22 cellular contexts compared by ENCODE assay signal in the genomic region with DNA sequence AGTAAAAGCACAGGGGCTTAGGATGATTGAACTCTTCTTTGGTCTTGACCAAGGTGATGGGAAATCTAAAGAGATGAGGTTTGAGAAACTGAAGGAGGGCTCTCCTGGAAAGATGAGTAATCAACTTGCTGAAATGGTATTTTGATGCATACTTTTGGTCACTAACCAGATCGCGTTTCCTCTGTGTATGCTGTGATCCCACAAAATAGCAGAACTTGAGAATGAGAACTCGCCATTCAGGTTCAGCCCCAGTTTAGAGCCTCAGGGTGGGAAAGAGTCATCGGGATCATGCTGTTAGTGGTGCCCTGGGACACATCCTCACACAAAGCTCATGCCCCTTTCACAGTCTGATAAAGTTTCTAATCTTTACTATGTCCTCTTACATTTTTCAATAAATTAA.
"Had no signal": no experiment of that assay in that cellular context is flagged by ENCODE, and none has a peak within 500 bp of the region (broad histone marks: within the 10 kb centered on the region; RNA-seq: fewer than 3 reads in every experiment).

No MANE protein-coding gene starts in this region.

- H3K9me3 Mint-ChIP-seq: activated naive CD4-positive, alpha-beta T cell treated with anti-CD3 and anti-CD28 coated beads, Interleukin-2, amount 50 U/mL, for 24 hours; stimulated activated naive CD8-positive, alpha-beta T cell treated with anti-CD3 and anti-CD28 coated beads, Interleukin-15, Interleukin-2, amounts not matched to agents 100 ng/mL and 50 ng/mL, for 24 hours; T-helper 1 cell treated with Interleukin-12 subunit alpha and Interleukin-12 subunit beta and Interleukin-4 antibody, amounts not matched to agents 30 μg/mL and 1 μg/mL, for 36 hours had no signal

- ATAC-seq: left cardiac atrium; naive thymus-derived CD8-positive, alpha-beta T cell had no signal

- H3K4me1 Mint-ChIP-seq: activated naive CD4-positive, alpha-beta T cell treated with anti-CD3 and anti-CD28 coated beads, Interleukin-2, amount 50 U/mL, for 24 hours; immature natural killer cell; naive thymus-derived CD8-positive, alpha-beta T cell had no signal

- H3K4me3 Mint-ChIP-seq: activated naive CD4-positive, alpha-beta T cell treated with anti-CD3 and anti-CD28 coated beads, Interleukin-2, amount 50 U/mL, for 24 hours; immature natural killer cell; naive thymus-derived CD8-positive, alpha-beta T cell; stimulated activated naive CD8-positive, alpha-beta T cell treated with anti-CD3 and anti-CD28 coated beads, Interleukin-15, Interleukin-2, amounts not matched to agents 100 ng/mL and 50 ng/mL, for 24 hours; T-helper 1 cell treated with Interleukin-12 subunit alpha and Interleukin-12 subunit beta and Interleukin-4 antibody, amounts not matched to agents 30 μg/mL and 1 μg/mL, for 36 hours had no signal

- H3K36me3 ChIP-seq: colonic mucosa, esophagus muscularis mucosa, prostate gland, right atrium auricular region, suprapubic skin, transverse colon, vagina had no signal

- DNase-seq: activated CD4-positive, alpha-beta T cell treated with anti-CD3 and anti-CD28 coated beads, Interleukin-2, amount 50 U/mL, for 1 hour; activated CD4-positive, CD25-positive, alpha-beta regulatory T cell treated with anti-CD3 and anti-CD28 coated beads, Interleukin-2, amount 50 U/mL, for 72 hours; activated CD8-positive, alpha-beta memory T cell treated with anti-CD3 and anti-CD28 coated beads for 24 hours; activated CD8-positive, alpha-beta memory T cell treated with anti-CD3 and anti-CD28 coated beads, Interleukin-2, amount 50 U/mL, for 48 hours; activated effector memory CD4-positive, alpha-beta T cell treated with Interleukin-2 at 50 U/mL for 16 hours; activated T-cell treated with anti-CD3 and anti-CD28 coated beads, Interleukin-2, amount 50 U/mL, for 48 hours; central memory CD4-positive, alpha-beta T cell; colonic mucosa; immature natural killer cell; left cardiac atrium; naive thymus-derived CD8-positive, alpha-beta T cell; stimulated activated CD4-positive, alpha-beta T cell treated with anti-CD3 and anti-CD28 coated beads, Interleukin-12 subunit alpha, Interleukin-12 subunit beta, amount 100 ng/mL, for 4 hours; stimulated activated CD4-positive, alpha-beta T cell treated with anti-CD3 and anti-CD28 coated beads, Interleukin-1b, Interleukin-23, amount 100 ng/mL, for 48 hours; transverse colon had no signal

- H3K27me3 Mint-ChIP-seq: activated naive CD4-positive, alpha-beta T cell treated with anti-CD3 and anti-CD28 coated beads, Interleukin-2, amount 50 U/mL, for 24 hours; stimulated activated naive CD8-positive, alpha-beta T cell treated with anti-CD3 and anti-CD28 coated beads, Interleukin-15, Interleukin-2, amounts not matched to agents 100 ng/mL and 50 ng/mL, for 24 hours had no signal

- H3K36me3 Mint-ChIP-seq: activated naive CD4-positive, alpha-beta T cell treated with anti-CD3 and anti-CD28 coated beads, Interleukin-2, amount 50 U/mL, for 24 hours; immature natural killer cell; naive thymus-derived CD8-positive, alpha-beta T cell had no signal

- H3K27ac ChIP-seq: colonic mucosa, esophagus muscularis mucosa, prostate gland, right atrium auricular region, suprapubic skin, transverse colon, vagina had no signal

- H3K27ac Mint-ChIP-seq: activated naive CD4-positive, alpha-beta T cell treated with anti-CD3 and anti-CD28 coated beads, Interleukin-2, amount 50 U/mL, for 24 hours; immature natural killer cell; naive thymus-derived CD8-positive, alpha-beta T cell; stimulated activated naive CD8-positive, alpha-beta T cell treated with anti-CD3 and anti-CD28 coated beads, Interleukin-15, Interleukin-2, amounts not matched to agents 100 ng/mL and 50 ng/mL, for 24 hours; T-helper 1 cell treated with Interleukin-12 subunit alpha and Interleukin-12 subunit beta and Interleukin-4 antibody, amounts not matched to agents 30 μg/mL and 1 μg/mL, for 36 hours had no signal

- H3K4me3 ChIP-seq: colonic mucosa, esophagus muscularis mucosa, prostate gland, right atrium auricular region, suprapubic skin, transverse colon, vagina had no signal

- H3K27me3 ChIP-seq: colonic mucosa, esophagus muscularis mucosa, right atrium auricular region, suprapubic skin, transverse colon, vagina had no signal

- H3K4me1 ChIP-seq: colonic mucosa, esophagus muscularis mucosa, prostate gland, right atrium auricular region, suprapubic skin, transverse colon, vagina had no signal
